8 cellular contexts compared by ENCODE assay signal in the genomic region with DNA sequence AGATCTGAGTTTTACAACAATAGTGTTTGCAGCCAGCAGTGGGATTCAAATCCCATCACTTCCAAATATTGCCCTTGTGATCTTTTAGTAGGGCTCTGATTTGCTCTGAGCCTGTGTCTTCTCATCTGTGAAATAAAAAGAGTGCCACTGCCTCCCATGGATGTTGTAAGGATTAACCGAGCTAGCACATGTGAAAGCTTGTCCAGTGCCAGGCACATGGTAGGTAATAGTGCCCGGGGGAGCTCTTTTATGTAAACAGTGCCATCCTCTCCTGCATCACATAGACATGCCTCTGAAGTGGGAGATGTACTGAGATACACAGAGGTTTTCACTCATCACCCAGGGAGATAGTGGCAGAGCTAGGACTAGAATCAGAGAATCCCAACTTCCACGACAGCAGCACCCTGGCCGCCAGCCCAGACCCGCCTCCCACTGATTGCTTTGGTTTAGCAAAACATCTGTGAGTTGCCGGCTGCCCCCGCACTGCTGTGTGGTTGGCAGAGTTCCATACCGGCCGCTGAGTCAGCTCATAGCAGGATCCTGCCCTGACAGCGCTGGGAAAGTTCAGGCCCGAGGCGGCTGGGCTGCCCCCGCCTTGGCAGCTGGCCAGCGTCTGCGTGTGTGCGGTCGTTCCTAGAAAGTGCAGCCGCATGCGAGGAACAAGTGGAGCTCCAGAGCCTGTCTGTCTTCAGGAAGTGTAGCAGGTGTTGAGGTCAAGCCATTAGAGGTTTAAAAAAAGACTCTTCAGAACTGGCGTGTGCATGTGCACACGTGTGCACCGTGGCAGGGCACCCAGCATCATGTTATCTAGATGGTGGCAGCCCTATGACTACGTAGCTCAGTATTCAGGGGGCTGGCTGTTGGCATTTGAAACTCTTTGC. TPM values are rescaled to one million over a fixed set of nuclear protein-coding genes. Genes with fewer than 3 reads are reported as not detected.
DNase-seq lines count a peak whose midpoint lies in the region; ATAC-seq and TF ChIP-seq lines count a peak whose summit lies in the region.

No MANE protein-coding gene starts in this region.

- H3K27me3 Mint-ChIP-seq in activated CD4-positive, alpha-beta memory T cell treated with anti-CD3 and anti-CD28 coated beads, Interleukin-2, amount 10 ng/mL, durations not matched to agents 7 days and 5 days, result no peaks in the 10 kb centered on the region
- H3K27me3 Mint-ChIP-seq in memory B cell, result no peaks in the 10 kb centered on the region

- H3K36me3 ChIP-seq in BE2C (no peaks in the 10 kb centered on the region), duodenal mucosa (ENCODE audit: control insufficient read depth in 1 of 2, insufficient read depth in 2 of 2, low read length in 2 of 2) (peaks cover 3 to 6% of the 10 kb centered on the region in 2 donors)

- peak; percentile 100 for DNase-seq in BE2C
- peak; percentile 92 for DNase-seq in NCI-H748 (lab: John Stamatoyannopoulos, UW; ENCODE audit: unreplicated experiment)
- peak; percentile 89 for DNase-seq in activated CD4-positive, alpha-beta memory T cell treated with anti-CD3 and anti-CD28 coated beads, Interleukin-2, amount 10 ng/mL, durations not matched to agents 7 days and 5 days
- peak; percentile 41 to 42 for DNase-seq in memory B cell (ENCODE audit: low spot score in 2 of 2)
- DNase-seq in stimulated activated CD8-positive, alpha-beta memory T cell treated with anti-CD3 and anti-CD28 coated beads, Interleukin-12 subunit alpha, Interleukin-12 subunit beta, amount 100 ng/mL, for 4 hours (ENCODE audit: low read depth), result peak; percentile 91

- H3K9me3 Mint-ChIP-seq in activated CD4-positive, alpha-beta memory T cell treated with anti-CD3 and anti-CD28 coated beads, Interleukin-2, amount 10 ng/mL, durations not matched to agents 7 days and 5 days, result no peaks in the 10 kb centered on the region
- no peaks in the 10 kb centered on the region for H3K9me3 Mint-ChIP-seq in memory B cell

- H3K27ac ChIP-seq in duodenal mucosa (ENCODE audit: low read depth, low read length), result no peak overlapping the region

- CTCF ChIA-PET in activated CD4-positive, alpha-beta memory T cell treated with anti-CD3 and anti-CD28 coated beads, Interleukin-2, amount 10 ng/mL, durations not matched to agents 7 days and 5 days (lab: Charles Lee), result interaction anchor here (0.7 to 2.1 kb wide), 9 partner anchors 10 to 242 kb away, joined by 3 to 6 read pairs (median 4); no protein-coding TSS in a partner anchor

- H3K4me3 Mint-ChIP-seq in activated CD4-positive, alpha-beta memory T cell treated with anti-CD3 and anti-CD28 coated beads, Interleukin-2, amount 10 ng/mL, durations not matched to agents 7 days and 5 days, result peak overlapping the region; percentile 60
- H3K4me3 Mint-ChIP-seq in memory B cell, result peak overlapping the region; percentile 60

- H3K9me3 ChIP-seq in BE2C (no peaks in the 10 kb centered on the region), duodenal mucosa (ENCODE audit: control insufficient read depth in 1 of 2, low read length in 2 of 2) (no peaks in the 10 kb centered on the region)

- H3K9ac ChIP-seq in duodenal mucosa (ENCODE audit: low read depth in 1 of 2, low read length in 2 of 2), result peak overlapping the region in 1 of 2 donors; percentile 4

- peak; percentile 50 for ATAC-seq in GM19395 (IDR thresholded peaks at IDR 0.05; ENCODE audit: unreplicated experiment)
- peak; percentile 51 for ATAC-seq in HG03558 (IDR thresholded peaks at IDR 0.05; ENCODE audit: extremely low read depth, unreplicated experiment)
- ATAC-seq in memory B cell (ENCODE audit: low read depth), result peak; percentile 65

- peaks cover 86% of the 10 kb centered on the region for H3K36me3 Mint-ChIP-seq in activated CD4-positive, alpha-beta memory T cell treated with anti-CD3 and anti-CD28 coated beads, Interleukin-2, amount 10 ng/mL, durations not matched to agents 7 days and 5 days (ENCODE audit: low read depth)
- H3K36me3 Mint-ChIP-seq in memory B cell, result peaks cover 14% of the 10 kb centered on the region

- H3K4me3 ChIP-seq in BE2C (ENCODE audit: low read depth, low read length) (no peak overlapping the region; the same call in 1 of the 2 replicates), duodenal mucosa (ENCODE audit: low read depth in 1 of 2, low read length in 2 of 2) (peak overlapping the region; percentile 29 to 47)

- H3K27ac Mint-ChIP-seq in activated CD4-positive, alpha-beta memory T cell treated with anti-CD3 and anti-CD28 coated beads, Interleukin-2, amount 10 ng/mL, durations not matched to agents 7 days and 5 days, result peak overlapping the region; percentile 79
- H3K27ac Mint-ChIP-seq in memory B cell, result peak overlapping the region; percentile 84

- peaks cover 3% of the 10 kb centered on the region; the same call in 1 of the 2 replicates for H3K27me3 ChIP-seq in BE2C
- no peaks in the 10 kb centered on the region for H3K27me3 ChIP-seq in duodenal mucosa (ENCODE audit: control insufficient read depth in 1 of 2, insufficient read depth in 2 of 2, low read length in 2 of 2)

- H3K4me1 ChIP-seq in BE2C (peaks cover 11% of the 10 kb centered on the region), duodenal mucosa (ENCODE audit: control insufficient read depth in 1 of 2, insufficient read depth in 2 of 2, low read length in 2 of 2) (peaks cover 31 to 38% of the 10 kb centered on the region in 2 donors)

- POLR2A ChIA-PET in activated CD4-positive, alpha-beta memory T cell treated with anti-CD3 and anti-CD28 coated beads, Interleukin-2, amount 10 ng/mL, durations not matched to agents 7 days and 5 days (lab: Charles Lee), result interaction anchor here (0.5 to 7.8 kb wide), 17 partner anchors 7 to 324 kb away, joined by 3 to 99 read pairs (median 5); partner anchors contain the start of genes CLK3 and UBL7

- peaks cover 81% of the 10 kb centered on the region for H3K4me1 Mint-ChIP-seq in activated CD4-positive, alpha-beta memory T cell treated with anti-CD3 and anti-CD28 coated beads, Interleukin-2, amount 10 ng/mL, durations not matched to agents 7 days and 5 days
- H3K4me1 Mint-ChIP-seq in memory B cell, result peaks cover 45% of the 10 kb centered on the region

- TF ChIP-seq CTCF in BE2C (IDR thresholded peaks at IDR 0.05; ENCODE audit: low read depth, low read length), result 0 out of 2 replicates have a peak, but pooled peaks have one; percentile 9

RNA-seq across cellular contexts. Expression of gene ARID3B, which starts 5.0 kb away (rescaled TPM):
- polyA plus RNA-seq in BE2C (2012; ENCODE audit: insufficient read depth, insufficient read length, low read depth), result 34.6 TPM
- 10 to 100 TPM; 49.2 to 52.1 TPM for total RNA-seq in activated CD4-positive, alpha-beta memory T cell treated with anti-CD3 and anti-CD28 coated beads, Interleukin-2, amount 10 ng/mL, durations not matched to agents 7 days and 5 days

Comparison
In these comparisons a context has a peak if more than half of its experiments do, and no peak if none do; other contexts are left out.
1. DNase-seq: peak in every context shown above with its lines; median percentile 100 in BE2C; 92 in NCI-H748; 91 in stimulated activated CD8-positive, alpha-beta memory T cell treated with anti-CD3 and anti-CD28 coated beads, Interleukin-12 subunit alpha, Interleukin-12 subunit beta, amount 100 ng/mL, for 4 hours; 89 in activated CD4-positive, alpha-beta memory T cell treated with anti-CD3 and anti-CD28 coated beads, Interleukin-2, amount 10 ng/mL, durations not matched to agents 7 days and 5 days; 42 in memory B cell.